ENCODE assay signal across 16 cellular contexts in genomic region chr14:80926706-80927384, GRCh38. TPM values are rescaled to one million over a fixed set of nuclear protein-coding genes. Genes with fewer than 3 reads are reported as not detected.
DNase-seq lines count a peak whose midpoint lies in the region; ATAC-seq lines count a peak whose summit lies in the region.
"Had no signal": no experiment of that assay in that cellular context is flagged by ENCODE, and none has a peak within 500 bp of the region (broad histone marks: within the 10 kb centered on the region; RNA-seq: fewer than 3 reads in every experiment).

No MANE protein-coding gene starts in this region.

- DNase-seq in GM04503 (ENCODE audit: low read depth) (peak; percentile 48), NCI-H226 (peak; percentile 37), fibroblast of gingiva (ENCODE audit: low read depth) (peak; percentile 57), trophoblast cell (peak; percentile 93 to 94), GM19240 (ENCODE audit: insufficient read length, low spot score) (no peak)
- no peak for DNase-seq in activated CD4-positive, alpha-beta memory T cell treated with anti-CD3 and anti-CD28 coated beads, Interleukin-2, amount 10 ng/mL, durations not matched to agents 7 days and 5 days
- DNase-seq: activated CD4-positive, alpha-beta T cell treated with anti-CD3 and anti-CD28 coated beads, Interleukin-2, amount 50 U/mL, for 48 hours; caudate nucleus; COR-L47; NCI-H1694; NCI-H524 treated with DMSO at 0.1 percent for 48 hours; Peyer's patch; T1000 had no signal

- no peaks in the 10 kb centered on the region for H3K27me3 Mint-ChIP-seq in activated CD4-positive, alpha-beta memory T cell treated with anti-CD3 and anti-CD28 coated beads, Interleukin-2, amount 10 ng/mL, durations not matched to agents 7 days and 5 days

- no peaks in the 10 kb centered on the region for H3K27me3 ChIP-seq in trophoblast cell (ENCODE audit: insufficient read depth, low read length)
- H3K27me3 ChIP-seq: Peyer's patch had no signal

- no peak overlapping the region for H3K4me3 ChIP-seq in trophoblast cell (ENCODE audit: low read depth, low read length)
- H3K4me3 ChIP-seq: Peyer's patch had no signal

- no peak overlapping the region for H3K27ac ChIP-seq in trophoblast cell (ENCODE audit: low read depth, low read length)
- H3K27ac ChIP-seq: Peyer's patch had no signal

- POLR2A ChIA-PET in activated CD4-positive, alpha-beta memory T cell treated with anti-CD3 and anti-CD28 coated beads, Interleukin-2, amount 10 ng/mL, durations not matched to agents 7 days and 5 days (lab: Charles Lee): no interaction called here

- no peak overlapping the region for H4K12ac ChIP-seq in trophoblast cell (ENCODE audit: low read depth, low read length)

- H3K18ac ChIP-seq in trophoblast cell (ENCODE audit: low read length): no peak overlapping the region

- no peak overlapping the region for H2AK5ac ChIP-seq in trophoblast cell (ENCODE audit: low read length)

- H2BK12ac ChIP-seq in trophoblast cell (ENCODE audit: low read length): no peak overlapping the region

- WGBS in trophoblast cell (ENCODE audit: extremely low coverage, insufficient coverage, insufficient read length): no CpG with 5 or more reads among the region's 6 CpGs

- no peaks in the 10 kb centered on the region for H3K79me2 ChIP-seq in trophoblast cell (ENCODE audit: control insufficient read depth, insufficient read depth, low read length, poor library complexity)

- no peaks in the 10 kb centered on the region for H3K79me1 ChIP-seq in trophoblast cell (ENCODE audit: low read length)

- H3K36me3 Mint-ChIP-seq in activated CD4-positive, alpha-beta memory T cell treated with anti-CD3 and anti-CD28 coated beads, Interleukin-2, amount 10 ng/mL, durations not matched to agents 7 days and 5 days (ENCODE audit: low read depth): peaks cover 54% of the 10 kb centered on the region

- H2BK5ac ChIP-seq in trophoblast cell (ENCODE audit: low read depth, low read length, poor library complexity): no peak overlapping the region

- H3K4ac ChIP-seq in trophoblast cell (ENCODE audit: low read depth, low read length): no peak overlapping the region

- no peak overlapping the region for H3K4me2 ChIP-seq in trophoblast cell (ENCODE audit: low read length)

- H3K9me3 ChIP-seq in trophoblast cell (ENCODE audit: insufficient read depth, low read depth, low read length): no peaks in the 10 kb centered on the region
- H3K9me3 ChIP-seq: Peyer's patch had no signal

- peaks cover 56% of the 10 kb centered on the region for H3K4me1 Mint-ChIP-seq in activated CD4-positive, alpha-beta memory T cell treated with anti-CD3 and anti-CD28 coated beads, Interleukin-2, amount 10 ng/mL, durations not matched to agents 7 days and 5 days

- peaks cover 1% of the 10 kb centered on the region for H3K9me3 Mint-ChIP-seq in activated CD4-positive, alpha-beta memory T cell treated with anti-CD3 and anti-CD28 coated beads, Interleukin-2, amount 10 ng/mL, durations not matched to agents 7 days and 5 days

- H3K4me1 ChIP-seq in trophoblast cell (ENCODE audit: control insufficient read depth in 1 of 2, insufficient read depth in 2 of 2, low read length in 2 of 2): no peaks in the 10 kb centered on the region

- CTCF ChIA-PET in activated CD4-positive, alpha-beta memory T cell treated with anti-CD3 and anti-CD28 coated beads, Interleukin-2, amount 10 ng/mL, durations not matched to agents 7 days and 5 days (lab: Charles Lee): interaction anchor here (1.8 kb wide), 1 partner anchor 13 kb away, joined by 4 read pairs; no protein-coding TSS in a partner anchor

- H3K36me3 ChIP-seq in trophoblast cell (ENCODE audit: control insufficient read depth in 1 of 2, insufficient read depth in 2 of 2, low read length in 2 of 2): no peaks in the 10 kb centered on the region
- H3K36me3 ChIP-seq: Peyer's patch had no signal

- no peak overlapping the region for H4K8ac ChIP-seq in trophoblast cell (ENCODE audit: low read depth, low read length)

- H2AFZ ChIP-seq in trophoblast cell (ENCODE audit: insufficient read depth, low read length, poor library complexity): no peak overlapping the region

- H3K4me3 Mint-ChIP-seq in activated CD4-positive, alpha-beta memory T cell treated with anti-CD3 and anti-CD28 coated beads, Interleukin-2, amount 10 ng/mL, durations not matched to agents 7 days and 5 days: no peak overlapping the region

- no peak for ATAC-seq in GM19328 (IDR thresholded peaks at IDR 0.05; ENCODE audit: unreplicated experiment)

- no peak overlapping the region for H3K9ac ChIP-seq in trophoblast cell (ENCODE audit: low read length)

- H3K14ac ChIP-seq in trophoblast cell (ENCODE audit: low read length): no peak overlapping the region

- no peak overlapping the region for H3K27ac Mint-ChIP-seq in activated CD4-positive, alpha-beta memory T cell treated with anti-CD3 and anti-CD28 coated beads, Interleukin-2, amount 10 ng/mL, durations not matched to agents 7 days and 5 days

- no peak overlapping the region for H2BK120ac ChIP-seq in trophoblast cell (ENCODE audit: insufficient read depth, low read length, poor library complexity)

- H3K23ac ChIP-seq in trophoblast cell (ENCODE audit: low read length): no peak overlapping the region

- no peak overlapping the region for H4K91ac ChIP-seq in trophoblast cell (ENCODE audit: low read depth, low read length)

RNA-seq across cellular contexts. Expression of gene CEP128, which starts 14.7 kb away (rescaled TPM):
- 4.5 and 4.6 TPM in 2 replicates for polyA plus RNA-seq in trophoblast cell (2013)
- total RNA-seq in activated CD4-positive, alpha-beta memory T cell treated with anti-CD3 and anti-CD28 coated beads, Interleukin-2, amount 10 ng/mL, durations not matched to agents 7 days and 5 days: 10 to 100 TPM; 24.7 to 26.0 TPM

RNA-seq across cellular contexts. Expression of gene TSHR, which starts 28.6 kb away (rescaled TPM):
- polyA plus RNA-seq in trophoblast cell (2013): 0.04 TPM in 1 of 2 replicates, not detected in the other
- total RNA-seq in activated CD4-positive, alpha-beta memory T cell treated with anti-CD3 and anti-CD28 coated beads, Interleukin-2, amount 10 ng/mL, durations not matched to agents 7 days and 5 days: 1 to 10 TPM in 1 of 2 experiments, under 1 TPM in 1; 0.70 to 1.6 TPM
- total RNA-seq: endothelial cell of umbilical vein, mammary epithelial cell, Peyer's patch had no signal
- polyA plus RNA-seq: endothelial cell of umbilical vein, mammary epithelial cell had no signal

Comparison
In these comparisons a context has a peak if more than half of its experiments do, and no peak if none do; other contexts are left out.
1. DNase-seq: peak in GM04503 (single experiment), NCI-H226 (single experiment), fibroblast of gingiva (single experiment) and trophoblast cell (2 of 2); none in activated CD4-positive, alpha-beta memory T cell treated with anti-CD3 and anti-CD28 coated beads, Interleukin-2, amount 10 ng/mL, durations not matched to agents 7 days and 5 days (single experiment) and GM19240 (single experiment).